ENCODE assay signal across 1 cellular context in the genomic region with DNA sequence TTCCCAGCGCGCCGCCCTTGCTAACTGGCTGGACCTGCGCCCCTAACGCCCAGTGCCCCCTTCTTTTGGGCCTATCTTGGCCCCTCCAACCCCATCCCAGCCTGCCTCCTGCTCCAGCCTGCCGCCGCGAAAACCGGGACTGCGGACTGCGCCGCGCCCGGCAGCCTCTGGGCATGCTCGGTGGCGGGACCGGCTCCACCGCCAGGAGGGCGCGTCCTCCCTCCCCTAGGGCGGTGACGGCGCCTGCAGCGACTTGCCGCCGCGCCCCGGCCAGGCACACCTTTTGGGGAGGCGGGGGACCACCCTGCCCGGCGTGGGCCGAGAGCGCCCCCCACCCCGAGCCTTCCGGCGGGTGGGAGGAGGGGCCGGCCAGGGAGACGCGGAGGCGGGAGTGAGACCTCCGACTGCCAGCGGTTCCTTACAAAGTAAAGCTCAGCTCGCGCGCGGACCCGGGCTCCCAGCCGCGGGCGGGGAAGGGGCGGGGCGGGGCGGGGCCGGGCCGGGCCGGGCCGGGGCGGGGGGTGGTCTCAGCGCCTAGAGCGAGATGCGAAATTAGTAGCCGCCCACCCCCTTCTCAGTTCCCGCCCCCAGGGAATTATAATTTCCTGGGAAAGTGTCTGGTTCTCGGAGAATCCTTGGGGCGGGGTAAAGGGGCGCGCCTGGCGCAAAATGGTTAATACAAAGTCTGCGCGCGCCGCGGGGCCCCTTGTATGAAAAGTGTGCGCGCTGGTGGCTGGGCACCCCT.
A peak's percentile ranks its signal among the peaks of the same experiment; 100 is the strongest.
TF ChIP-seq lines count a peak whose summit lies in the region.

No MANE protein-coding gene starts in this region.

TF ChIP-seq in HepG2, 621 proteins besides CTCF, POLR2A, EP300 and RAD21 (continued from another document and continues in another):
- TF ChIP-seq, protein P1, sequence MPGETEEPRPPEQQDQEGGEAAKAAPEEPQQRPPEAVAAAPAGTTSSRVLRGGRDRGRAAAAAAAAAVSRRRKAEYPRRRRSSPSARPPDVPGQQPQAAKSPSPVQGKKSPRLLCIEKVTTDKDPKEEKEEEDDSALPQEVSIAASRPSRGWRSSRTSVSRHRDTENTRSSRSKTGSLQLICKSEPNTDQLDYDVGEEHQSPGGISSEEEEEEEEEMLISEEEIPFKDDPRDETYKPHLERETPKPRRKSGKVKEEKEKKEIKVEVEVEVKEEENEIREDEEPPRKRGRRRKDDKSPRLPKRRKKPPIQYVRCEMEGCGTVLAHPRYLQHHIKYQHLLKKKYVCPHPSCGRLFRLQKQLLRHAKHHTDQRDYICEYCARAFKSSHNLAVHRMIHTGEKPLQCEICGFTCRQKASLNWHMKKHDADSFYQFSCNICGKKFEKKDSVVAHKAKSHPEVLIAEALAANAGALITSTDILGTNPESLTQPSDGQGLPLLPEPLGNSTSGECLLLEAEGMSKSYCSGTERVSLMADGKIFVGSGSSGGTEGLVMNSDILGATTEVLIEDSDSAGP (CRISPR knock-in tag; IDR thresholded peaks at IDR 0.05; ENCODE audit: borderline replicate concordance), result peak; percentile 62; the same call in 1 of the 2 replicates
- TF ChIP-seq ZNF407 (CRISPR knock-in tag; IDR thresholded peaks at IDR 0.05; ENCODE audit: not compliant biosample characterization), result no peak
- TF ChIP-seq, protein P2, sequence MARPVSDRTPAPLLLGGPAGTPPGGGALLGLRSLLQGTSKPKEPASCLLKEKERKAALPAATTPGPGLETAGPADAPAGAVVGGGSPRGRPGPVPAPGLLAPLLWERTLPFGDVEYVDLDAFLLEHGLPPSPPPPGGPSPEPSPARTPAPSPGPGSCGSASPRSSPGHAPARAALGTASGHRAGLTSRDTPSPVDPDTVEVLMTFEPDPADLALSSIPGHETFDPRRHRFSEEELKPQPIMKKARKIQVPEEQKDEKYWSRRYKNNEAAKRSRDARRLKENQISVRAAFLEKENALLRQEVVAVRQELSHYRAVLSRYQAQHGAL (CRISPR knock-in tag; IDR thresholded peaks at IDR 0.05; ENCODE audit: not compliant biosample characterization), result no peak
- TF ChIP-seq ZMYM4 (CRISPR knock-in tag; IDR thresholded peaks at IDR 0.05), result 0 out of 2 replicates have a peak, but pooled peaks have one; percentile 17
- no peak for TF ChIP-seq ZNF781 (CRISPR knock-in tag; IDR thresholded peaks at IDR 0.05; ENCODE audit: borderline replicate concordance, not compliant biosample characterization)
- TF ChIP-seq, protein P3, sequence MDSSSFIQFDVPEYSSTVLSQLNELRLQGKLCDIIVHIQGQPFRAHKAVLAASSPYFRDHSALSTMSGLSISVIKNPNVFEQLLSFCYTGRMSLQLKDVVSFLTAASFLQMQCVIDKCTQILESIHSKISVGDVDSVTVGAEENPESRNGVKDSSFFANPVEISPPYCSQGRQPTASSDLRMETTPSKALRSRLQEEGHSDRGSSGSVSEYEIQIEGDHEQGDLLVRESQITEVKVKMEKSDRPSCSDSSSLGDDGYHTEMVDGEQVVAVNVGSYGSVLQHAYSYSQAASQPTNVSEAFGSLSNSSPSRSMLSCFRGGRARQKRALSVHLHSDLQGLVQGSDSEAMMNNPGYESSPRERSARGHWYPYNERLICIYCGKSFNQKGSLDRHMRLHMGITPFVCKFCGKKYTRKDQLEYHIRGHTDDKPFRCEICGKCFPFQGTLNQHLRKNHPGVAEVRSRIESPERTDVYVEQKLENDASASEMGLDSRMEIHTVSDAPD (CRISPR knock-in tag; IDR thresholded peaks at IDR 0.05), result no peak
- no peak for TF ChIP-seq TAF1 (CRISPR knock-in tag; IDR thresholded peaks at IDR 0.05)
- TF ChIP-seq ZNF740 (CRISPR knock-in tag; IDR thresholded peaks at IDR 0.05), result no peak
- TF ChIP-seq, protein P4, sequence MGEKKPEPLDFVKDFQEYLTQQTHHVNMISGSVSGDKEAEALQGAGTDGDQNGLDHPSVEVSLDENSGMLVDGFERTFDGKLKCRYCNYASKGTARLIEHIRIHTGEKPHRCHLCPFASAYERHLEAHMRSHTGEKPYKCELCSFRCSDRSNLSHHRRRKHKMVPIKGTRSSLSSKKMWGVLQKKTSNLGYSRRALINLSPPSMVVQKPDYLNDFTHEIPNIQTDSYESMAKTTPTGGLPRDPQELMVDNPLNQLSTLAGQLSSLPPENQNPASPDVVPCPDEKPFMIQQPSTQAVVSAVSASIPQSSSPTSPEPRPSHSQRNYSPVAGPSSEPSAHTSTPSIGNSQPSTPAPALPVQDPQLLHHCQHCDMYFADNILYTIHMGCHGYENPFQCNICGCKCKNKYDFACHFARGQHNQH (CRISPR knock-in tag; IDR thresholded peaks at IDR 0.05), result no peak
- no peak for TF ChIP-seq ARNTL (CRISPR knock-in tag; IDR thresholded peaks at IDR 0.05)
- 0 out of 2 replicates have a peak, but pooled peaks have one; percentile 6 for TF ChIP-seq ZNF563 (CRISPR knock-in tag; IDR thresholded peaks at IDR 0.05)
- TF ChIP-seq ZNF672 (CRISPR knock-in tag; IDR thresholded peaks at IDR 0.05), result no peak
- TF ChIP-seq MBD4 (IDR thresholded peaks at IDR 0.05; ENCODE audit: borderline replicate concordance, low read length), result no peak
- TF ChIP-seq, protein P5, sequence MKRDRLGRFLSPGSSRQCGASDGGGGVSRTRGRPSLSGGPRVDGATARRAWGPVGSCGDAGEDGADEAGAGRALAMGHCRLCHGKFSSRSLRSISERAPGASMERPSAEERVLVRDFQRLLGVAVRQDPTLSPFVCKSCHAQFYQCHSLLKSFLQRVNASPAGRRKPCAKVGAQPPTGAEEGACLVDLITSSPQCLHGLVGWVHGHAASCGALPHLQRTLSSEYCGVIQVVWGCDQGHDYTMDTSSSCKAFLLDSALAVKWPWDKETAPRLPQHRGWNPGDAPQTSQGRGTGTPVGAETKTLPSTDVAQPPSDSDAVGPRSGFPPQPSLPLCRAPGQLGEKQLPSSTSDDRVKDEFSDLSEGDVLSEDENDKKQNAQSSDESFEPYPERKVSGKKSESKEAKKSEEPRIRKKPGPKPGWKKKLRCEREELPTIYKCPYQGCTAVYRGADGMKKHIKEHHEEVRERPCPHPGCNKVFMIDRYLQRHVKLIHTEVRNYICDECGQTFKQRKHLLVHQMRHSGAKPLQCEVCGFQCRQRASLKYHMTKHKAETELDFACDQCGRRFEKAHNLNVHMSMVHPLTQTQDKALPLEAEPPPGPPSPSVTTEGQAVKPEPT (CRISPR knock-in tag; IDR thresholded peaks at IDR 0.05; ENCODE audit: low read depth), result no peak
- TF ChIP-seq STAT6 (CRISPR knock-in tag; IDR thresholded peaks at IDR 0.05; ENCODE audit: borderline replicate concordance), result no peak
- TF ChIP-seq USF2 (IDR thresholded peaks at IDR 0.05; ENCODE audit: low read depth, low read length), result no peak
- no peak for TF ChIP-seq USF2 (CRISPR knock-in tag; IDR thresholded peaks at IDR 0.05; ENCODE audit: borderline replicate concordance)
- TF ChIP-seq CREB3 (CRISPR knock-in tag; IDR thresholded peaks at IDR 0.05), result no peak
- TF ChIP-seq, protein P6, sequence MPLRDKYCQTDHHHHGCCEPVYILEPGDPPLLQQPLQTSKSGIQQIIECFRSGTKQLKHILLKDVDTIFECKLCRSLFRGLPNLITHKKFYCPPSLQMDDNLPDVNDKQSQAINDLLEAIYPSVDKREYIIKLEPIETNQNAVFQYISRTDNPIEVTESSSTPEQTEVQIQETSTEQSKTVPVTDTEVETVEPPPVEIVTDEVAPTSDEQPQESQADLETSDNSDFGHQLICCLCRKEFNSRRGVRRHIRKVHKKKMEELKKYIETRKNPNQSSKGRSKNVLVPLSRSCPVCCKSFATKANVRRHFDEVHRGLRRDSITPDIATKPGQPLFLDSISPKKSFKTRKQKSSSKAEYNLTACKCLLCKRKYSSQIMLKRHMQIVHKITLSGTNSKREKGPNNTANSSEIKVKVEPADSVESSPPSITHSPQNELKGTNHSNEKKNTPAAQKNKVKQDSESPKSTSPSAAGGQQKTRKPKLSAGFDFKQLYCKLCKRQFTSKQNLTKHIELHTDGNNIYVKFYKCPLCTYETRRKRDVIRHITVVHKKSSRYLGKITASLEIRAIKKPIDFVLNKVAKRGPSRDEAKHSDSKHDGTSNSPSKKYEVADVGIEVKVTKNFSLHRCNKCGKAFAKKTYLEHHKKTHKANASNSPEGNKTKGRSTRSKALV (CRISPR knock-in tag; IDR thresholded peaks at IDR 0.05), result peak; percentile 42; the same call in 1 of the 2 replicates
